ENCODE assay signal across 12 cellular contexts in genomic region chr20:32580194-32580593, GRCh38.
"Had no signal": no experiment of that assay in that cellular context is flagged by ENCODE, and none has a peak within 500 bp of the region (broad histone marks: within the 10 kb centered on the region; RNA-seq: fewer than 3 reads in every experiment).

No MANE protein-coding gene starts in this region.

- DNase-seq: activated naive CD4-positive, alpha-beta T cell treated with anti-CD3 and anti-CD28 coated beads, Interleukin-2, amount 50 U/mL, for 16 hours; amniotic stem cell; hypothalamus; mucosa of descending colon; stimulated activated CD4-positive, alpha-beta T cell treated with anti-CD3 and anti-CD28 coated beads, Interleukin-4, amount 100 ng/mL, for 24 hours; SW 1271; T-helper 9 cell; testis had no signal

- H3K9ac ChIP-seq: parathyroid adenoma had no signal

- H3K27me3 ChIP-seq: testis had no signal

- H3K36me3 Mint-ChIP-seq: brain had no signal

- ATAC-seq: mucosa of descending colon had no signal

- H3K27me3 Mint-ChIP-seq: brain; stimulated activated naive CD8-positive, alpha-beta T cell treated with anti-CD3 and anti-CD28 coated beads, Interleukin-15, amount 100 ng/mL, for 72 hours had no signal

- H3K9me3 ChIP-seq: mucosa of descending colon, testis had no signal

- H3K4me3 ChIP-seq: lung, mucosa of descending colon, testis had no signal

- H3K9me3 Mint-ChIP-seq: brain; stimulated activated naive CD8-positive, alpha-beta T cell treated with anti-CD3 and anti-CD28 coated beads, Interleukin-15, amount 100 ng/mL, for 72 hours had no signal

- H3K27ac ChIP-seq: testis had no signal
